Comparison of ENCODE assay signal across 15 cellular contexts in genomic region chr7:28533731-28534531, GRCh38.
A peak's percentile ranks its signal among the peaks of the same experiment; 100 is the strongest.
DNase-seq lines count a peak whose midpoint lies in the region; ATAC-seq and TF ChIP-seq lines count a peak whose summit lies in the region.
"Had no signal": no experiment of that assay in that cellular context is flagged by ENCODE, and none has a peak within 500 bp of the region (broad histone marks: within the 10 kb centered on the region; RNA-seq: fewer than 3 reads in every experiment).

No MANE protein-coding gene starts in this region.

- peaks cover 0 to 5% of the 10 kb centered on the region in 2 donors for H3K4me1 Mint-ChIP-seq in stimulated activated naive B cell treated with anti-CD40 and anti-IgM and Interleukin-4, amounts not matched to agents 10 μg/mL and 1 μg/mL and 100 μg/mL, for 72 hours
- H3K4me1 Mint-ChIP-seq: stimulated activated effector memory CD8-positive, alpha-beta T cell treated with anti-CD3 and anti-CD28 coated beads, Interleukin-12 subunit alpha, Interleukin-12 subunit beta, amount 100 ng/mL, for 72 hours had no signal

- H3K4me1 ChIP-seq in GM23248 (ENCODE audit: insufficient read depth), result peaks cover 20% of the 10 kb centered on the region
- H3K4me1 ChIP-seq: spleen had no signal

- peak overlapping the region; percentile 27 for H3K4me2 ChIP-seq in GM23248 (ENCODE audit: unreplicated experiment)

- H3K9ac ChIP-seq in GM23248, result peak overlapping the region; percentile 54

- peak overlapping the region; percentile 15 for H3K27ac Mint-ChIP-seq in stimulated activated naive B cell treated with anti-CD40 and anti-IgM and Interleukin-4, amounts not matched to agents 10 μg/mL and 1 μg/mL and 100 μg/mL, for 72 hours
- H3K27ac Mint-ChIP-seq: activated T-helper 1 cell treated with anti-CD3 and anti-CD28 coated beads, Interleukin-12 subunit alpha, Interleukin-12 subunit beta, Interleukin-2, Interleukin-4 antibody, amounts not matched to agents 30 ng/mL and 10 ng/mL and 1 ng/mL, durations not matched to agents 14 hours and 24 hours and 36 hours; stimulated activated effector memory CD8-positive, alpha-beta T cell treated with anti-CD3 and anti-CD28 coated beads, Interleukin-12 subunit alpha, Interleukin-12 subunit beta, amount 100 ng/mL, for 72 hours had no signal

- TF ChIP-seq CTCF in brain microvascular endothelial cell (IDR thresholded peaks at IDR 0.05; ENCODE audit: low read depth, low read length, missing control alignments), result no peak

- peak in 1 of 2 donors; percentile 14 for ATAC-seq in stimulated activated naive B cell treated with anti-CD40 and anti-IgM and Interleukin-4, amounts not matched to agents 10 μg/mL and 1 μg/mL and 100 μg/mL, for 72 hours (replicated peaks)
- ATAC-seq in GM21576 (IDR thresholded peaks at IDR 0.05; ENCODE audit: unreplicated experiment) (no peak), GM21360 (IDR thresholded peaks at IDR 0.05; ENCODE audit: unreplicated experiment) (no peak)
- ATAC-seq: left colon; stimulated activated effector memory CD8-positive, alpha-beta T cell treated with anti-CD3 and anti-CD28 coated beads, Interleukin-12 subunit alpha, Interleukin-12 subunit beta, amount 100 ng/mL, for 72 hours had no signal

- H3K79me2 ChIP-seq in GM23248 (ENCODE audit: insufficient read depth), result no peaks in the 10 kb centered on the region

- 7 to 8% methylated on average over 4 to 6 of the region's 6 CpGs for WGBS in GM23248 (ENCODE audit: low coverage in 1 of 2, low lambda C conversion rate in 2 of 2, missing lambda C conversion rate in 2 of 2), 2 experiments

- H3K4me3 Mint-ChIP-seq in stimulated activated naive B cell treated with anti-CD40 and anti-IgM and Interleukin-4, amounts not matched to agents 10 μg/mL and 1 μg/mL and 100 μg/mL, for 72 hours, result no peak overlapping the region
- H3K4me3 Mint-ChIP-seq: activated T-helper 1 cell treated with anti-CD3 and anti-CD28 coated beads, Interleukin-12 subunit alpha, Interleukin-12 subunit beta, Interleukin-2, Interleukin-4 antibody, amounts not matched to agents 30 ng/mL and 10 ng/mL and 1 ng/mL, durations not matched to agents 14 hours and 24 hours and 36 hours; stimulated activated effector memory CD8-positive, alpha-beta T cell treated with anti-CD3 and anti-CD28 coated beads, Interleukin-12 subunit alpha, Interleukin-12 subunit beta, amount 100 ng/mL, for 72 hours had no signal

- peaks cover 0 to 11% of the 10 kb centered on the region in 2 donors for H3K27me3 Mint-ChIP-seq in stimulated activated naive B cell treated with anti-CD40 and anti-IgM and Interleukin-4, amounts not matched to agents 10 μg/mL and 1 μg/mL and 100 μg/mL, for 72 hours

- H3K27me3 ChIP-seq in GM23248 (replicated peaks; ENCODE audit: insufficient read depth) (no peaks in the 10 kb centered on the region), brain microvascular endothelial cell (replicated peaks) (no peaks in the 10 kb centered on the region)
- H3K27me3 ChIP-seq: spleen had no signal

- in situ Hi-C loops in GM23248 (cut with MboI) (no loop called here), brain microvascular endothelial cell (cut with HindIII; ENCODE audit: low pct_ligation_motif_present, low sequenced_read_pairs) (no loop called here)

- H3K36me3 ChIP-seq in GM23248 (ENCODE audit: low read depth) (no peaks in the 10 kb centered on the region), brain microvascular endothelial cell (replicated peaks) (no peaks in the 10 kb centered on the region)
- H3K36me3 ChIP-seq: spleen had no signal

- H3K9me2 ChIP-seq in GM23248 (ENCODE audit: insufficient read depth), result no peaks in the 10 kb centered on the region

- H3F3A ChIP-seq in GM23248 (ENCODE audit: insufficient read depth), result peaks cover 22% of the 10 kb centered on the region

- H2AFZ ChIP-seq in GM23248, result peak overlapping the region; percentile 61

- no peaks in the 10 kb centered on the region for H3K9me3 ChIP-seq in GM23248 (ENCODE audit: low read depth)

- peaks cover 0 to 4% of the 10 kb centered on the region in 2 donors for H3K9me3 Mint-ChIP-seq in stimulated activated naive B cell treated with anti-CD40 and anti-IgM and Interleukin-4, amounts not matched to agents 10 μg/mL and 1 μg/mL and 100 μg/mL, for 72 hours
- H3K9me3 Mint-ChIP-seq: activated T-helper 1 cell treated with anti-CD3 and anti-CD28 coated beads, Interleukin-12 subunit alpha, Interleukin-12 subunit beta, Interleukin-2, Interleukin-4 antibody, amounts not matched to agents 30 ng/mL and 10 ng/mL and 1 ng/mL, durations not matched to agents 14 hours and 24 hours and 36 hours; stimulated activated effector memory CD8-positive, alpha-beta T cell treated with anti-CD3 and anti-CD28 coated beads, Interleukin-12 subunit alpha, Interleukin-12 subunit beta, amount 100 ng/mL, for 72 hours had no signal

- DNase-seq in GM23248, result peak; percentile 64
- DNase-seq in brain microvascular endothelial cell, result peak; percentile 47
- DNase-seq in hypothalamus (lab: John Stamatoyannopoulos, UW), result peak in 36 of 51 donors; percentile 3 to 79 (median 30)
- DNase-seq in stimulated activated naive B cell treated with anti-CD40 and anti-IgM and Interleukin-4, amounts not matched to agents 10 μg/mL and 1 μg/mL and 100 μg/mL, for 72 hours, result no peak
- DNase-seq in HuH-7.5 (ENCODE audit: low spot score), result no peak
- DNase-seq in activated CD8-positive, alpha-beta memory T cell treated with anti-CD3 and anti-CD28 coated beads, Interleukin-2, amount 50 U/mL, for 48 hours, result no peak
- DNase-seq: DND-41; effector memory CD4-positive, alpha-beta T cell; left colon; NCI-H526; spleen had no signal

- H3K4me3 ChIP-seq in GM23248 (no peak overlapping the region), brain microvascular endothelial cell (ENCODE audit: low read depth, low read length) (no peak overlapping the region)
- H3K4me3 ChIP-seq: spleen had no signal

- H4K20me1 ChIP-seq in GM23248 (ENCODE audit: insufficient read depth), result no peaks in the 10 kb centered on the region

- no peaks in the 10 kb centered on the region for H3K36me3 Mint-ChIP-seq in stimulated activated naive B cell treated with anti-CD40 and anti-IgM and Interleukin-4, amounts not matched to agents 10 μg/mL and 1 μg/mL and 100 μg/mL, for 72 hours
- H3K36me3 Mint-ChIP-seq: stimulated activated effector memory CD8-positive, alpha-beta T cell treated with anti-CD3 and anti-CD28 coated beads, Interleukin-12 subunit alpha, Interleukin-12 subunit beta, amount 100 ng/mL, for 72 hours had no signal

- H3K27ac ChIP-seq in GM23248 (peak overlapping the region; percentile 62), brain microvascular endothelial cell (peak overlapping the region; percentile 38)
- H3K27ac ChIP-seq: spleen had no signal

Comparison
In these comparisons a context has a peak if more than half of its experiments do, and no peak if none do; other contexts are left out.
1. DNase-seq: peak in GM23248 (single experiment), brain microvascular endothelial cell (single experiment) and hypothalamus (36 of 51); none in stimulated activated naive B cell treated with anti-CD40 and anti-IgM and Interleukin-4, amounts not matched to agents 10 μg/mL and 1 μg/mL and 100 μg/mL, for 72 hours (single experiment), HuH-7.5 (single experiment) and activated CD8-positive, alpha-beta memory T cell treated with anti-CD3 and anti-CD28 coated beads, Interleukin-2, amount 50 U/mL, for 48 hours (single experiment).